1 cellular context compared by ENCODE assay signal in genomic region chr20:33679758-33680485, GRCh38.
TF ChIP-seq lines count a peak whose summit lies in the region.

No MANE protein-coding gene starts in this region.

TF ChIP-seq in GM12878, 131 proteins besides CTCF, POLR2A, EP300 and RAD21 (continued from another document and continues in another):
- TF ChIP-seq BCLAF1 (IDR thresholded peaks at IDR 0.05) (no peak), CHD1 (IDR thresholded peaks at IDR 0.05; ENCODE audit: low read depth, low read length) (no peak), TCF7 (IDR thresholded peaks at IDR 0.05; ENCODE audit: borderline replicate concordance) (no peak), POU2F2 (IDR thresholded peaks at IDR 0.05; ENCODE audit: borderline replicate concordance, low read depth, low read length) (no peak), RCOR1 (conservative IDR thresholded peaks at IDR 0.05; ENCODE audit: low read depth, low read length) (no peak), ZNF217 (IDR thresholded peaks at IDR 0.05) (no peak), ZBTB33 (IDR thresholded peaks at IDR 0.05) (no peak), SUZ12 (IDR thresholded peaks at IDR 0.05; ENCODE audit: unreplicated experiment) (no peak), NRF1 (conservative IDR thresholded peaks at IDR 0.05; ENCODE audit: low read depth, low read length) (no peak), PAX5 (IDR thresholded peaks at IDR 0.05; ENCODE audit: borderline replicate concordance, low read depth, low read length) (peak; percentile 35; the same call in 1 of the 2 replicates), MEF2A (IDR thresholded peaks at IDR 0.05; ENCODE audit: insufficient read depth, low read depth, low read length) (no peak), SP1 (IDR thresholded peaks at IDR 0.05; ENCODE audit: low read depth, low read length) (peak; percentile 19), DPF2 (IDR thresholded peaks at IDR 0.05) (peak; percentile 39; the same call in 1 of the 2 replicates), IKZF2 (IDR thresholded peaks at IDR 0.05) (no peak), CHD2 (IDR thresholded peaks at IDR 0.05; ENCODE audit: borderline replicate concordance, low read depth, low read length) (no peak), IRF4 (IDR thresholded peaks at IDR 0.05; ENCODE audit: low read depth, low read length) (no peak), MLLT1 (IDR thresholded peaks at IDR 0.05) (no peak), ZBED1 (IDR thresholded peaks at IDR 0.05; ENCODE audit: borderline replicate concordance) (no peak), PKNOX1 (IDR thresholded peaks at IDR 0.05) (peak; percentile 70), MYB (IDR thresholded peaks at IDR 0.05; ENCODE audit: borderline replicate concordance, low read depth, low read length) (no peak), USF2 (IDR thresholded peaks at IDR 0.05; ENCODE audit: borderline replicate concordance, low read depth, low read length) (no peak), POLR2AphosphoS5 (IDR thresholded peaks at IDR 0.05; ENCODE audit: low read length) (no peak), NFIC (IDR thresholded peaks at IDR 0.05; ENCODE audit: low read depth, low read length) (no peak), ATF3 (IDR thresholded peaks at IDR 0.05; ENCODE audit: borderline replicate concordance, extremely low read depth, low read depth, low read length) (no peak), ZBTB11 (CRISPR knock-in tag; IDR thresholded peaks at IDR 0.05) (no peak), ETV6 (conservative IDR thresholded peaks at IDR 0.05 in 1 of 2, IDR thresholded peaks at IDR 0.05 in 1 of 2; ENCODE audit: borderline replicate concordance in 1 of 2, low read depth in 1 of 2) (0 out of 4 replicates have a peak, but pooled peaks of 1 of the 2 experiments have one; percentile 14), SMAD5 (IDR thresholded peaks at IDR 0.05; ENCODE audit: low read depth) (no peak), JUNB (IDR thresholded peaks at IDR 0.05) (no peak), BCL3 (IDR thresholded peaks at IDR 0.05; ENCODE audit: borderline replicate concordance, insufficient read depth, low read depth, low read length, poor library complexity, severe bottlenecking) (no peak), FOS (IDR thresholded peaks at IDR 0.05; ENCODE audit: borderline replicate concordance, extremely low read depth, insufficient read length) (no peak), RFX5 (IDR thresholded peaks at IDR 0.05; ENCODE audit: low read depth, low read length) (no peak), IRF3 (IDR thresholded peaks at IDR 0.05) (no peak), ZNF24 (IDR thresholded peaks at IDR 0.05) (no peak), EZH2 (IDR thresholded peaks at IDR 0.05; ENCODE audit: borderline replicate concordance, control insufficient read depth, low read depth, low read length) (no peak), SPI1 (IDR thresholded peaks at IDR 0.05; ENCODE audit: borderline replicate concordance, insufficient read depth, low read depth, low read length) (no peak), FOXK2 (IDR thresholded peaks at IDR 0.05) (no peak), NR2C2 (IDR thresholded peaks at IDR 0.05; ENCODE audit: borderline replicate concordance, control insufficient read depth, insufficient read length, low read depth) (no peak), FOXM1 (IDR thresholded peaks at IDR 0.05; ENCODE audit: low read depth, low read length) (no peak), STAT1 (conservative IDR thresholded peaks at IDR 0.05) (no peak), RELB (IDR thresholded peaks at IDR 0.05; ENCODE audit: low read depth) (no peak), SREBF2 (IDR thresholded peaks at IDR 0.05; ENCODE audit: low read length) (no peak), RELA (IDR thresholded peaks at IDR 0.05; ENCODE audit: borderline replicate concordance, partially characterized antibody) (no peak), STAT3 (IDR thresholded peaks at IDR 0.05; ENCODE audit: low read depth, low read length) (no peak), EGR1 (IDR thresholded peaks at IDR 0.05; ENCODE audit: borderline replicate concordance in 1 of 2, low read depth in 2 of 2, low read length in 2 of 2) (0 out of 3 replicates have a peak, but pooled peaks of 1 of the 2 experiments have one; percentile 21), RAD51 (IDR thresholded peaks at IDR 0.05) (no peak), IKZF1 (conservative IDR thresholded peaks at IDR 0.05) (peak; percentile 12; the same call in 1 of the 2 replicates), HCFC1 (IDR thresholded peaks at IDR 0.05; ENCODE audit: low read length) (no peak), ZZZ3 (IDR thresholded peaks at IDR 0.05; ENCODE audit: control insufficient read depth, insufficient read length, low read depth) (no peak)
